In the genomic region with DNA sequence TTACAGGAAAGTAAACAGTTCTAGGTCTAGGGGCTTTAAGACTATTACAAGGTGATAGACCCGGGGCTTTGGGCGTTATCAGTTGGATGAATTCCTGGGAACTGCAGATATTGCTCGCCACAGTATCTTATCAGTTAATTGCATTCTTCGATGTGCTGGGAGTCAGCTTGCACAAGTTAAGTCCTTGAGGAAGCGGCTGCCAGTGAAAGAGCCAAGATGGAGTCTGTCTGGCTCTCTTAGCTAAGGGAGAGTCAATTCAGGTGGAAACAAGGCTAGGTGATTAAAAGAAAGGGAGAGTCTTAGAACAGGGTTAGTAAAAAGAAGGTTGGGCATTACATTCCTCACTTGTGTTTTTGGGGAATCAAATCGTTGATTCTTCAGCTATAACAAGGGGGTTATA, we compare ENCODE assay signal across 1 cellular context.
TF ChIP-seq lines count a peak whose summit lies in the region.
"Not testable (repeated sequence)": the region's sequence is repeated elsewhere in the genome, so short reads cannot be mapped to it uniquely, and the experiment has no call there.

No MANE protein-coding gene starts in this region.

TF ChIP-seq in K562, 482 proteins besides CTCF, POLR2A, EP300 and RAD21 (continued from another document and continues in another):
- TF ChIP-seq ZNF589 (CRISPR knock-in tag; IDR thresholded peaks at IDR 0.05; ENCODE audit: low read depth) = peak; percentile 89
- peak; percentile 84 for TF ChIP-seq STAT5B (CRISPR knock-in tag; IDR thresholded peaks at IDR 0.05)
- peak; percentile 85 for TF ChIP-seq NFXL1 (CRISPR knock-in tag; IDR thresholded peaks at IDR 0.05)
- TF ChIP-seq, protein P1, sequence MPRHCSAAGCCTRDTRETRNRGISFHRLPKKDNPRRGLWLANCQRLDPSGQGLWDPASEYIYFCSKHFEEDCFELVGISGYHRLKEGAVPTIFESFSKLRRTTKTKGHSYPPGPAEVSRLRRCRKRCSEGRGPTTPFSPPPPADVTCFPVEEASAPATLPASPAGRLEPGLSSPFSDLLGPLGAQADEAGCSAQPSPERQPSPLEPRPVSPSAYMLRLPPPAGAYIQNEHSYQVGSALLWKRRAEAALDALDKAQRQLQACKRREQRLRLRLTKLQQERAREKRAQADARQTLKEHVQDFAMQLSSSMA (CRISPR knock-in tag; IDR thresholded peaks at IDR 0.05) = 0 out of 2 replicates have a peak, but pooled peaks have one; percentile 37
- TF ChIP-seq, protein P2, sequence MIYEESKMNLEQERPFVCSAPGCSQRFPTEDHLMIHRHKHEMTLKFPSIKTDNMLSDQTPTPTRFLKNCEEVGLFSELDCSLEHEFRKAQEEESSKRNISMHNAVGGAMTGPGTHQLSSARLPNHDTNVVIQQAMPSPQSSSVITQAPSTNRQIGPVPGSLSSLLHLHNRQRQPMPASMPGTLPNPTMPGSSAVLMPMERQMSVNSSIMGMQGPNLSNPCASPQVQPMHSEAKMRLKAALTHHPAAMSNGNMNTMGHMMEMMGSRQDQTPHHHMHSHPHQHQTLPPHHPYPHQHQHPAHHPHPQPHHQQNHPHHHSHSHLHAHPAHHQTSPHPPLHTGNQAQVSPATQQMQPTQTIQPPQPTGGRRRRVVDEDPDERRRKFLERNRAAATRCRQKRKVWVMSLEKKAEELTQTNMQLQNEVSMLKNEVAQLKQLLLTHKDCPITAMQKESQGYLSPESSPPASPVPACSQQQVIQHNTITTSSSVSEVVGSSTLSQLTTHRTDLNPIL (CRISPR knock-in tag; IDR thresholded peaks at IDR 0.05) = peak; percentile 92
- TF ChIP-seq GATAD2B (IDR thresholded peaks at IDR 0.05; ENCODE audit: borderline replicate concordance) = peak; percentile 47; the same call in 1 of the 2 replicates
- peak; percentile 89 for TF ChIP-seq HDAC8 (tag; IDR thresholded peaks at IDR 0.05)
- peak; percentile 99 for TF ChIP-seq DMBX1 (CRISPR knock-in tag; IDR thresholded peaks at IDR 0.05; ENCODE audit: borderline replicate concordance)
- TF ChIP-seq FOXO4 (CRISPR knock-in tag; IDR thresholded peaks at IDR 0.05) = peak; percentile 94
- TF ChIP-seq NR2C2 (CRISPR knock-in tag; IDR thresholded peaks at IDR 0.05); NR2C1 (IDR thresholded peaks at IDR 0.05): not testable (repeated sequence)
- TF ChIP-seq NR2C2 (tag; IDR thresholded peaks at IDR 0.05) = 0 out of 2 replicates have a peak, but pooled peaks have one; percentile 17
- TF ChIP-seq ZNF586 (CRISPR knock-in tag; conservative IDR thresholded peaks at IDR 0.05) = peak; percentile 73
- peak; percentile 97 for TF ChIP-seq MTF1 (CRISPR knock-in tag; IDR thresholded peaks at IDR 0.05; ENCODE audit: borderline replicate concordance)
- peak; percentile 52; the same call in 1 of the 2 replicates for TF ChIP-seq NFRKB (IDR thresholded peaks at IDR 0.05; ENCODE audit: low read depth)
- TF ChIP-seq, protein P3, sequence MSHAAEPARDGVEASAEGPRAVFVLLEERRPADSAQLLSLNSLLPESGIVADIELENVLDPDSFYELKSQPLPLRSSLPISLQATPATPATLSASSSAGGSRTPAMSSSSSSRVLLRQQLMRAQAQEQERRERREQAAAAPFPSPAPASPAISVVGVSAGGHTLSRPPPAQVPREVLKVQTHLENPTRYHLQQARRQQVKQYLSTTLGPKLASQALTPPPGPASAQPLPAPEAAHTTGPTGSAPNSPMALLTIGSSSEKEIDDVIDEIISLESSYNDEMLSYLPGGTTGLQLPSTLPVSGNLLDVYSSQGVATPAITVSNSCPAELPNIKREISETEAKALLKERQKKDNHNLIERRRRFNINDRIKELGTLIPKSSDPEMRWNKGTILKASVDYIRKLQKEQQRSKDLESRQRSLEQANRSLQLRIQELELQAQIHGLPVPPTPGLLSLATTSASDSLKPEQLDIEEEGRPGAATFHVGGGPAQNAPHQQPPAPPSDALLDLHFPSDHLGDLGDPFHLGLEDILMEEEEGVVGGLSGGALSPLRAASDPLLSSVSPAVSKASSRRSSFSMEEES (CRISPR knock-in tag; IDR thresholded peaks at IDR 0.05) = peak; percentile 76
- peak; percentile 98 for TF ChIP-seq ERF (CRISPR knock-in tag; IDR thresholded peaks at IDR 0.05)
- TF ChIP-seq ZBTB12 (CRISPR knock-in tag; IDR thresholded peaks at IDR 0.05) = peak; percentile 87
- peak; percentile 90 for TF ChIP-seq ZNF134 (CRISPR knock-in tag; conservative IDR thresholded peaks at IDR 0.05)
- peak; percentile 89 for TF ChIP-seq ZNF444 (CRISPR knock-in tag; IDR thresholded peaks at IDR 0.05)
- TF ChIP-seq REST (CRISPR knock-in tag; IDR thresholded peaks at IDR 0.05; ENCODE audit: low read depth) = peak; percentile 66; the same call in 1 of the 2 replicates
- peak; percentile 59; the same call in 1 of the 2 replicates for TF ChIP-seq SMARCE1 (IDR thresholded peaks at IDR 0.05)
- peak; percentile 71 for TF ChIP-seq CTBP1 (IDR thresholded peaks at IDR 0.05; ENCODE audit: borderline replicate concordance)
- peak; percentile 86 for TF ChIP-seq PYGO2 (tag; IDR thresholded peaks at IDR 0.05)
- peak; percentile 60 for TF ChIP-seq NCOR1 (IDR thresholded peaks at IDR 0.05)
- TF ChIP-seq BCL6 (CRISPR knock-in tag; IDR thresholded peaks at IDR 0.05) = peak; percentile 98
- TF ChIP-seq RFX7 (CRISPR knock-in tag; IDR thresholded peaks at IDR 0.05) = 0 out of 2 replicates have a peak, but pooled peaks have one; percentile 21
- TF ChIP-seq TAL1 (IDR thresholded peaks at IDR 0.05) = peak; percentile 70
- peak; percentile 98 for TF ChIP-seq HSF4 (CRISPR knock-in tag; IDR thresholded peaks at IDR 0.05; ENCODE audit: borderline replicate concordance)
- peak; percentile 96 for TF ChIP-seq ATF4 (CRISPR knock-in tag; IDR thresholded peaks at IDR 0.05)
- TF ChIP-seq ZNF79 (CRISPR knock-in tag; IDR thresholded peaks at IDR 0.05; ENCODE audit: low read depth) = peak; percentile 96
- 0 out of 2 replicates have a peak, but pooled peaks have one; percentile 15 for TF ChIP-seq ESRRA (IDR thresholded peaks at IDR 0.05; ENCODE audit: borderline replicate concordance, low read depth)
- TF ChIP-seq ZNF707 (CRISPR knock-in tag; conservative IDR thresholded peaks at IDR 0.05) = peak; percentile 82
- peak; percentile 75 for TF ChIP-seq DPF2 (IDR thresholded peaks at IDR 0.05)
- peak; percentile 93 for TF ChIP-seq NR4A1 (CRISPR knock-in tag; IDR thresholded peaks at IDR 0.05)
- peak; percentile 99 for TF ChIP-seq NR4A1 (tag; IDR thresholded peaks at IDR 0.05)
- TF ChIP-seq MAFG (tag; conservative IDR thresholded peaks at IDR 0.05) = 0 out of 2 replicates have a peak, but pooled peaks have one; percentile 8
- peak; percentile 94 for TF ChIP-seq ZNF239 (CRISPR knock-in tag; IDR thresholded peaks at IDR 0.05)
- TF ChIP-seq, protein P4, sequence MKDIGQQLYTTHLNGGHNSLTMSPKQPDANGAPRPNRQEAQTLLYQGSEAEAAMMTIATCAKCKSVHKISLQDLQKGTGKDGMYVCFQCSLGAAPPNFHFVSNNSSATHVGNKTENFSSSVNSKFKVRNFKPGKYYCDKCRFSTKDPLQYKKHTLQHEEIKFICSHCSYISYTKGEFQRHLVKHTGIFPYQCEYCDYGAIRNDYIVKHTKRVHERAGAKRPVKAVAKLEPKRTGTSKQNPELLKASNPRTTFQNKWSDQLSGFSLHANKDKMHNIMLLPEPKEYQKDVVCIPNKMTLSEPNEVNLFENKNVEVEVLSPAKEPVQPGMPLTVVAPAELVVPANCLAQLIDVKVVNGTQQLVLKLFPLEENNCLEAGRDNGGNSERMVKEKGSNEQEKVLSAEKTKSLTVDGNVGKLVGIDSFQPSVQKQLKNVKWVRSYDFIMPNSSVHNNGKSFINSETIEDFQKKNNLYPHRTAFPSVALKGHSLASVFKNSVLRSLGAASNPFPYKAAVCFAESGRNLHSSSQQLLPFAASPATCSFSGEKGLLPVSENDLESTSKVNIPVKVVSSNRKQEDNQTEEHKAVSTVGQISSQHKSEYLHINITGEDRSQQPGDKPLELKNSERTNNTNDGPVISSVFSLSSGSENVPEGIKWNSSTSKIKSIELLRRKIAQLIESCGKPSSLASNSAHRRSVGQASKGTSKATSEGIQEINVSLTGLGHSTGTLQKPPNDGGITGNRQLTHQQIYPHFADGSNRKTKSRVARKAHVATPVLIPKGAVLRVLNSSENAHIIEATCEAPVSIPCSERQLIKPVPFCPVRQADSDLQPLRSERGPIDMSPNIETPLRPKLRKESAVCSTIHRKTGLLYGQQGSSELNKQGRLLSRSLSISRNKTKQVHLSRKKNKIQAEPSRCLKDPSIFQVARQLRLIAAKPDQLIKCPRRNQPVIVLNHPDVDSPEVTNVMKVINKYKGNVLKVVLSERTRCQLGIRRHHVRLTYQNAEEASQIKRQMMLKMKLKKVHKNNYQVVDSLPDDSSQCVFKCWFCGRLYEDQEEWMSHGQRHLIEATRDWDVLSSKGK (CRISPR knock-in tag; IDR thresholded peaks at IDR 0.05) = 0 out of 2 replicates have a peak, but pooled peaks have one; percentile 32
- TF ChIP-seq ZNF75A (CRISPR knock-in tag; IDR thresholded peaks at IDR 0.05) = peak; percentile 89
- peak; percentile 85 for TF ChIP-seq DIDO1 (tag; IDR thresholded peaks at IDR 0.05; ENCODE audit: low read depth)
- TF ChIP-seq DDX20 (tag; IDR thresholded peaks at IDR 0.05; ENCODE audit: low read depth) = peak; percentile 93
- peak; percentile 86; the same call in 1 of the 2 replicates for TF ChIP-seq PATZ1 (CRISPR knock-in tag; IDR thresholded peaks at IDR 0.05; ENCODE audit: borderline replicate concordance)
- peak; percentile 65 for TF ChIP-seq CBFA2T2 (conservative IDR thresholded peaks at IDR 0.05)
- TF ChIP-seq NR2C1 (tag; IDR thresholded peaks at IDR 0.05) = peak; percentile 92
- TF ChIP-seq ZNF57 (CRISPR knock-in tag; IDR thresholded peaks at IDR 0.05) = peak; percentile 88
- peak; percentile 58; the same call in 1 of the 2 replicates for TF ChIP-seq TAF7 (tag; IDR thresholded peaks at IDR 0.05)
- peak; percentile 29; the same call in 1 of the 2 replicates for TF ChIP-seq NFIX (CRISPR knock-in tag; IDR thresholded peaks at IDR 0.05; ENCODE audit: low read depth)
